Comparison of ENCODE assay signal across 4 cellular contexts in the genomic region with DNA sequence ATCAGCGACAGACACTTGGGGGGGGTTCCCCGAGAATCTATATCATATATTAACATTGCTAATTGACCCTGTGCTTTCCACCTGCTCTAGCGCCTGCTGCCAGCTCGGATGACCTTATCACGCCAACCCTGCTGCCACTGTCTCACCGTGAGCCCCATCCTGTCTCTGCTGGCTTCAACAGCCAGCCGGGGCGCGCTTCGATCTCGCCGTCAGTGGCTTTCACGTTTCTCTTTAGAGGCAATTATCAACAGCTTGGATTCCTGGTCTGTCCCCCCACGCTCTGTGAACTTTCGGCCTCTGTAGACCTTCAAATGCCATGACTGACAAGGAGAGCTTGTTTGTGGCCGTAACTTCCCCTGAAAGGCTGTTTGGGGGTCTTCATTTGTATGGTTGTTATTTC.
"Had no signal": no experiment of that assay in that cellular context is flagged by ENCODE, and none has a peak within 500 bp of the region (broad histone marks: within the 10 kb centered on the region; RNA-seq: fewer than 3 reads in every experiment).

No MANE protein-coding gene starts in this region.

- DNase-seq: H9, HCEC 1CT, IMR-90 had no signal

- H3K4me2 ChIP-seq: GM23338 had no signal

- H3K27ac Mint-ChIP-seq: GM23338 had no signal

- H3K4me3 Mint-ChIP-seq: GM23338, H9 had no signal

- H3K4me3 ChIP-seq: GM23338 had no signal

- ATAC-seq: GM23338 had no signal

- H2AFZ ChIP-seq: GM23338 had no signal

- H3K9me3 Mint-ChIP-seq: GM23338, H9 had no signal
